In the genomic region with DNA sequence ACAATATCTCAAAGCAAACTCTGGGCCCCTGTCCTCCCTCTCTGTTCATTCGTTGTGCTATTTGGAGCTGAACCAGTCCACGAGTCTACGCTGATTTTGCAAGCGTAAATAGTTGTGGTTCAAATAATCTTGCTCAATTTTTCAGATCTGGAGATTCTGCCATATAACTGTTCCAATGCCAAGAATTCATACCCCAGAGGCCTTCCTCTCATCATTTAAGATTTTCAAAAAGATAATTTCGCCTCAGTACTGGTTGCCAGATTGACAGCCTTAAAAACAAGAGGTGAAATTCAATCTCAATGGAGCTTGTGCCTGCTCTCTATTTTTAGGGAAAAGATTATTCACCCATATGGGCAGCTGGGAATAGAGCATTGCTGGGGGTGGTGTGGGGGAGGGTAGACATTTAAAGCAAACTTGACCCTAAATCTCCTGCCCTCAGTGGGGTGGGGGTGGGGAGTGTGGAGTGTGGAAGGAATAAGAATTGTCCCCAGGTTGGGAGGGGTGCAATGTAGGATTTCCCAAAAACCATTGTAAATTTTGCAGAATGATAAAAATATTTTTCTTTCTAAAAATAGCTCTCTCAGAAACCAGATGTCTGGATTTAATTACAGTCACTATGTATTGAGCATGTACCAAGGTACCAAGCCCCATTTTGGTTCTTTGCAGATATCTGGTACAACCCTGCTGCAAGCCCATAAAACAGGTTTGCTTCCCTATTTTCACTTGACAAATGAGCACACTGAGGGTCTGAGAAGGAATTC, we compare ENCODE assay signal across 9 cellular contexts.
DNase-seq lines count a peak whose midpoint lies in the region; ATAC-seq and TF ChIP-seq lines count a peak whose summit lies in the region.
"Had no signal": no experiment of that assay in that cellular context is flagged by ENCODE, and none has a peak within 500 bp of the region (broad histone marks: within the 10 kb centered on the region; RNA-seq: fewer than 3 reads in every experiment).

No MANE protein-coding gene starts in this region.

- H3K4me3 Mint-ChIP-seq in T-helper 17 cell: peak overlapping the region; percentile 31

- intact Hi-C loops in left cardiac atrium (cut with DNase I): no loop called here
- intact Hi-C loops in tibial artery (cut with DNase I; ENCODE audit: low total_unique reads): no loop called here

- ATAC-seq in T-helper 17 cell: no peak
- peak; percentile 57 to 60 for ATAC-seq in left cardiac atrium

- no peak for TF ChIP-seq CTCF in tibial artery (IDR thresholded peaks at IDR 0.05)

- DNase-seq in KBM-7: peak; percentile 9
- DNase-seq in T-helper 17 cell: no peak
- no peak for DNase-seq in left cardiac atrium
- peak in 1 of 2 donors; percentile 68 for DNase-seq in tibial artery
- no peak for DNase-seq in DMS153 treated with DMSO at 0.1 percent for 48 hours (lab: John Stamatoyannopoulos, UW; ENCODE audit: unreplicated experiment)
- DNase-seq in activated CD4-positive, alpha-beta T cell treated with anti-CD3 and anti-CD28 coated beads for 4 hours: no peak
- no peak for DNase-seq in activated CD4-positive, CD25-positive, alpha-beta regulatory T cell (lab: John Stamatoyannopoulos, UW)
- DNase-seq: NCI-H526 had no signal

- no peaks in the 10 kb centered on the region for H3K36me3 ChIP-seq in tibial artery

- H3K36me3 Mint-ChIP-seq in T-helper 17 cell (ENCODE audit: low read depth): peaks cover 2% of the 10 kb centered on the region

- peaks cover 6% of the 10 kb centered on the region for H3K27me3 Mint-ChIP-seq in T-helper 17 cell

- no peaks in the 10 kb centered on the region for H3K27me3 ChIP-seq in tibial artery

- in situ Hi-C loops in KBM-7 (cut with MboI; ENCODE audit: low pct_unique_long_range_greater_than_20kb, low sequenced_read_pairs): no loop called here

- H3K27ac ChIP-seq in tibial artery: peak overlapping the region; percentile 58 to 75

- H3K27ac Mint-ChIP-seq in T-helper 17 cell: no peak overlapping the region
- H3K27ac Mint-ChIP-seq: activated T-helper 2 cell treated with anti-CD3 and anti-CD28 coated beads, Interferon-gamma antibody, Interleukin-2, Interleukin-4, amounts not matched to agents 10 μg/mL and 5 μg/mL and 100 μg/mL, durations not matched to agents 14 hours and 24 hours and 36 hours had no signal

- H3K4me1 ChIP-seq in tibial artery: peaks cover 0 to 59% (median 49%) of the 10 kb centered on the region in 4 donors

- no peaks in the 10 kb centered on the region for H3K9me3 ChIP-seq in T-helper 17 cell (ENCODE audit: control insufficient read depth, low read length, poor library complexity, severe bottlenecking)
- no peaks in the 10 kb centered on the region for H3K9me3 ChIP-seq in tibial artery

- no peak overlapping the region for H3K4me3 ChIP-seq in tibial artery

- H3K4me1 Mint-ChIP-seq in T-helper 17 cell: peaks cover 2% of the 10 kb centered on the region
